Comparison of ENCODE assay signal across 10 cellular contexts in genomic region chr2:227774011-227774624, GRCh38. TPM values are rescaled to one million over a fixed set of nuclear protein-coding genes. Genes with fewer than 3 reads are reported as not detected.
DNase-seq lines count a peak whose midpoint lies in the region; ATAC-seq and TF ChIP-seq lines count a peak whose summit lies in the region.
"Had no signal": no experiment of that assay in that cellular context is flagged by ENCODE, and none has a peak within 500 bp of the region (broad histone marks: within the 10 kb centered on the region; RNA-seq: fewer than 3 reads in every experiment).

No MANE protein-coding gene starts in this region.

- ATAC-seq in GM23338 (peak; percentile 88), HG03108 (IDR thresholded peaks at IDR 0.05; ENCODE audit: unreplicated experiment) (no peak), HG02571 (IDR thresholded peaks at IDR 0.05; ENCODE audit: unreplicated experiment) (no peak), HG03045 (IDR thresholded peaks at IDR 0.05; ENCODE audit: unreplicated experiment) (no peak)

- TF ChIP-seq CTCF in GM06990 (IDR thresholded peaks at IDR 0.05; ENCODE audit: insufficient read depth, low read length, poor library complexity, severe bottlenecking): peak; percentile 61
- peak; percentile 70 to 72 for TF ChIP-seq CTCF in GM23338 (conservative IDR thresholded peaks at IDR 0.05; ENCODE audit: low read depth in 2 of 2)
- peak; percentile 26 for TF ChIP-seq CTCF in WERI-Rb-1 (IDR thresholded peaks at IDR 0.05; ENCODE audit: low read depth, low read length)
- TF ChIP-seq CTCF in liver (IDR thresholded peaks at IDR 0.05; ENCODE audit: low read depth, low read length, missing input control): peak; percentile 1

- no peak overlapping the region for H3K9ac ChIP-seq in liver (ENCODE audit: low read depth in 1 of 2, low read length in 2 of 2)

- no peak overlapping the region; the same call in 1 of the 2 replicates for H2AFZ ChIP-seq in GM23338

- H3K4me3 Mint-ChIP-seq in GM23338: no peak overlapping the region

- WGBS in liver: 44% methylated on average over 15 of the region's 15 CpGs

- H3K27me3 ChIP-seq in GM06990 (replicated peaks; ENCODE audit: control insufficient read depth, insufficient read depth, low read length) (no peaks in the 10 kb centered on the region), GM23338 (ENCODE audit: insufficient read depth) (no peaks in the 10 kb centered on the region), WERI-Rb-1 (ENCODE audit: insufficient read depth, low read depth, severe bottlenecking) (peaks cover 2% of the 10 kb centered on the region), liver (ENCODE audit: control insufficient read depth in 4 of 4, insufficient read depth in 4 of 4, low read length in 3 of 4) (no peaks in the 10 kb centered on the region)
- H3K27me3 ChIP-seq: neutrophil had no signal

- no peaks in the 10 kb centered on the region for H3F3A ChIP-seq in GM23338 (replicated peaks; ENCODE audit: low read depth)

- no peak overlapping the region for H3K27ac Mint-ChIP-seq in GM23338

- H3K4me1 ChIP-seq in GM23338 (ENCODE audit: insufficient read depth) (peaks cover 17% of the 10 kb centered on the region), liver (ENCODE audit: control insufficient read depth in 4 of 4, insufficient read depth in 4 of 4, low read length in 3 of 4) (no peaks in the 10 kb centered on the region)

- peaks cover 16% of the 10 kb centered on the region for H3K4me1 Mint-ChIP-seq in GM23338

- no peak for DNase-seq in GM06990 (ENCODE audit: extremely low read depth, insufficient read length)
- peak; percentile 77 for DNase-seq in GM23338 (ENCODE audit: low spot score)
- DNase-seq in WERI-Rb-1: peak; percentile 16
- no peak for DNase-seq in NCI-H226
- DNase-seq: glutamatergic neuron had no signal

- H3K9me2 ChIP-seq in GM23338 (ENCODE audit: insufficient read depth): no peaks in the 10 kb centered on the region

- no peaks in the 10 kb centered on the region for H3K9me3 ChIP-seq in WERI-Rb-1 (ENCODE audit: severe bottlenecking)
- H3K9me3 ChIP-seq in liver (ENCODE audit: control insufficient read depth in 4 of 4, low read length in 3 of 4): no peaks in the 10 kb centered on the region
- H3K9me3 ChIP-seq: neutrophil had no signal

- H4K20me1 ChIP-seq in GM23338 (replicated peaks; ENCODE audit: insufficient read depth): no peaks in the 10 kb centered on the region

- no peaks in the 10 kb centered on the region for H3K79me2 ChIP-seq in GM23338 (replicated peaks; ENCODE audit: insufficient read depth)

- peak in 1 of 2 donors; percentile 57 for TF ChIP-seq RAD21 in liver (IDR thresholded peaks at IDR 0.05)

- H3K36me3 Mint-ChIP-seq in GM23338 (ENCODE audit: low read depth): no peaks in the 10 kb centered on the region

- H3K36me3 ChIP-seq in GM06990 (ENCODE audit: control insufficient read depth, insufficient read depth, low read length) (no peaks in the 10 kb centered on the region), GM23338 (ENCODE audit: insufficient read depth) (no peaks in the 10 kb centered on the region), WERI-Rb-1 (no peaks in the 10 kb centered on the region), liver (ENCODE audit: control insufficient read depth in 4 of 4, insufficient read depth in 3 of 4, low read depth in 1 of 4, low read length in 3 of 4) (no peaks in the 10 kb centered on the region)
- H3K36me3 ChIP-seq: neutrophil had no signal

- no peak overlapping the region for H3K4me3 ChIP-seq in GM06990 (replicated peaks; ENCODE audit: low read depth, low read length)
- H3K4me3 ChIP-seq in GM23338: no peak overlapping the region
- H3K4me3 ChIP-seq in WERI-Rb-1 (ENCODE audit: low read depth, low read length): no peak overlapping the region
- H3K4me3 ChIP-seq in liver (ENCODE audit: low read depth in 1 of 3, low read length in 3 of 3): no peak overlapping the region

- peaks cover 4% of the 10 kb centered on the region for H3K27me3 Mint-ChIP-seq in GM23338 (ENCODE audit: insufficient read depth, low read depth, poor library complexity)

- no peak overlapping the region for H3K4me2 ChIP-seq in GM23338

- peaks cover 2% of the 10 kb centered on the region; the same call in 2 of the 3 replicates for H3K9me3 Mint-ChIP-seq in GM23338

- H3K27ac ChIP-seq in GM23338 (ENCODE audit: low read depth) (no peak overlapping the region), WERI-Rb-1 (no peak overlapping the region), liver (ENCODE audit: low read depth in 1 of 2, low read length in 2 of 2) (no peak overlapping the region)
- H3K27ac ChIP-seq: neutrophil had no signal

TF ChIP-seq in GM23338, 12 proteins besides CTCF, POLR2A, EP300 and RAD21 (continues in another document):
- TF ChIP-seq STAT1 (IDR thresholded peaks at IDR 0.05; ENCODE audit: unreplicated experiment) (no peak), EZH2phosphoT487 (IDR thresholded peaks at IDR 0.05; ENCODE audit: unreplicated experiment) (no peak), REST (IDR thresholded peaks at IDR 0.05; ENCODE audit: unreplicated experiment) (no peak), CREB1 (CRISPR knock-in tag; IDR thresholded peaks at IDR 0.05; ENCODE audit: low read depth) (no peak)

TF ChIP-seq in liver, 16 proteins besides CTCF, POLR2A, EP300 and RAD21:
- no peak for TF ChIP-seq FOXA1 (IDR thresholded peaks at IDR 0.05)
- no peak for TF ChIP-seq REST (IDR thresholded peaks at IDR 0.05)
- no peak for TF ChIP-seq JUND (IDR thresholded peaks at IDR 0.05)
- no peak for TF ChIP-seq TAF1 (conservative IDR thresholded peaks at IDR 0.05)
- TF ChIP-seq GABPA (IDR thresholded peaks at IDR 0.05 in 1 of 2, conservative IDR thresholded peaks at IDR 0.05 in 1 of 2): no peak
- TF ChIP-seq HNF4A (conservative IDR thresholded peaks at IDR 0.05): no peak
- no peak for TF ChIP-seq FOXA2 (IDR thresholded peaks at IDR 0.05)
- TF ChIP-seq SP1 (IDR thresholded peaks at IDR 0.05): no peak
- no peak for TF ChIP-seq NR2F2 (IDR thresholded peaks at IDR 0.05)
- no peak for TF ChIP-seq RXRA (IDR thresholded peaks at IDR 0.05)
- no peak for TF ChIP-seq ZBTB33 (IDR thresholded peaks at IDR 0.05)
- no peak for TF ChIP-seq MAX (IDR thresholded peaks at IDR 0.05)

RNA-seq across cellular contexts. Expression of gene SCYGR8, which starts 28.4 kb away (rescaled TPM):
- not detected in 2 replicates for total RNA-seq in GM23338 (2014; rRNA removed; shearing (Covaris generic))
- polyA plus RNA-seq in GM23338 (2016; fragmentation: Nextera tagmentation; extraction: Ambion mirVana): not detected in 2 replicates
- not detected for total RNA-seq in liver
- polyA plus RNA-seq in liver: not detected

RNA-seq across cellular contexts. Expression of gene CCL20, which starts 39.5 kb away (rescaled TPM):
- total RNA-seq in GM23338 (2014; rRNA removed; shearing (Covaris generic)): not detected in 2 replicates
- polyA plus RNA-seq in GM23338 (2016; fragmentation: Nextera tagmentation; extraction: Ambion mirVana): not detected in 2 replicates
- 1 to 10 TPM; 1.0 to 5.9 TPM for total RNA-seq in liver
- polyA plus RNA-seq in liver: 1 to 10 TPM in 1 of 2 donors, under 1 TPM in 1; 0.36 to 1.6 TPM

RNA-seq across cellular contexts. Expression of gene SCYGR7, which starts 46.0 kb away (rescaled TPM):
- not detected in 2 replicates for total RNA-seq in GM23338 (2014; rRNA removed; shearing (Covaris generic))
- polyA plus RNA-seq in GM23338 (2016; fragmentation: Nextera tagmentation; extraction: Ambion mirVana) (not detected in 2 replicates), liver (not detected)
- total RNA-seq in liver: not detected

RNA-seq across cellular contexts. Expression of gene SCYGR6, which starts 49.6 kb away (rescaled TPM):
- not detected in 2 replicates for total RNA-seq in GM23338 (2014; rRNA removed; shearing (Covaris generic))
- not detected in 2 replicates for polyA plus RNA-seq in GM23338 (2016; fragmentation: Nextera tagmentation; extraction: Ambion mirVana)
- total RNA-seq in liver: not detected
- not detected for polyA plus RNA-seq in liver

RNA-seq across cellular contexts. Expression of gene SLC19A3, which starts 56.3 kb away (rescaled TPM):
- 9.1 and 12.0 TPM in 2 replicates for total RNA-seq in GM23338 (2014; rRNA removed; shearing (Covaris generic))
- polyA plus RNA-seq in GM23338 (2016; fragmentation: Nextera tagmentation; extraction: Ambion mirVana) (3.5 and 4.2 TPM in 2 replicates), liver (1 to 10 TPM; 4.2 to 4.5 TPM)
- 10 to 100 TPM; 12.4 to 12.9 TPM for total RNA-seq in liver

Comparison
In these comparisons a context has a peak if more than half of its experiments do, and no peak if none do; other contexts are left out.
1. DNase-seq: peak in GM23338 (single experiment) and WERI-Rb-1 (single experiment); none in GM06990 (single experiment) and NCI-H226 (single experiment).
2. CTCF ChIP-seq: peak in every context shown above with its lines; median percentile 71 in GM23338; 61 in GM06990; 26 in WERI-Rb-1; 1 in liver.